ENCODE assay signal across 1 cellular context in genomic region chr19:28609944-28610343, GRCh38.
A peak's percentile ranks its signal among the peaks of the same experiment; 100 is the strongest.
TF ChIP-seq lines count a peak whose summit lies in the region.

No MANE protein-coding gene starts in this region.

TF ChIP-seq in K562, 482 proteins besides CTCF, POLR2A, EP300 and RAD21 (continued from another document):
- TF ChIP-seq CUX1 (CRISPR knock-in tag; IDR thresholded peaks at IDR 0.05) (no peak), NFRKB (IDR thresholded peaks at IDR 0.05; ENCODE audit: low read depth) (no peak), ATF6 (CRISPR knock-in tag; IDR thresholded peaks at IDR 0.05) (0 out of 2 replicates have a peak, but pooled peaks have one; percentile 8), NR0B1 (IDR thresholded peaks at IDR 0.05; ENCODE audit: partially characterized antibody) (no peak), SUPT5H (IDR thresholded peaks at IDR 0.05) (peak; percentile 22; the same call in 1 of the 2 replicates), THAP12 (CRISPR knock-in tag; IDR thresholded peaks at IDR 0.05) (no peak), HDAC1 (IDR thresholded peaks at IDR 0.05) (no peak), ZNF12 (CRISPR knock-in tag; IDR thresholded peaks at IDR 0.05) (0 out of 2 replicates have a peak, but pooled peaks have one; percentile 23), CBX3 (IDR thresholded peaks at IDR 0.05; ENCODE audit: borderline replicate concordance in 1 of 2, low read length in 2 of 2) (no peak), KLF10 (CRISPR knock-in tag; IDR thresholded peaks at IDR 0.05) (peak; percentile 67; the same call in 1 of the 2 replicates)
- TF ChIP-seq, protein P1, sequence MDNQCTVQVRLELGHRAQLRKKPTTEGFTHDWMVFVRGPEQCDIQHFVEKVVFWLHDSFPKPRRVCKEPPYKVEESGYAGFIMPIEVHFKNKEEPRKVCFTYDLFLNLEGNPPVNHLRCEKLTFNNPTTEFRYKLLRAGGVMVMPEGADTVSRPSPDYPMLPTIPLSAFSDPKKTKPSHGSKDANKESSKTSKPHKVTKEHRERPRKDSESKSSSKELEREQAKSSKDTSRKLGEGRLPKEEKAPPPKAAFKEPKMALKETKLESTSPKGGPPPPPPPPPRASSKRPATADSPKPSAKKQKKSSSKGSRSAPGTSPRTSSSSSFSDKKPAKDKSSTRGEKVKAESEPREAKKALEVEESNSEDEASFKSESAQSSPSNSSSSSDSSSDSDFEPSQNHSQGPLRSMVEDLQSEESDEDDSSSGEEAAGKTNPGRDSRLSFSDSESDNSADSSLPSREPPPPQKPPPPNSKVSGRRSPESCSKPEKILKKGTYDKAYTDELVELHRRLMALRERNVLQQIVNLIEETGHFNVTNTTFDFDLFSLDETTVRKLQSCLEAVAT (IDR thresholded peaks at IDR 0.05), result 0 out of 4 replicates have a peak, but pooled peaks of 1 of the 2 experiments have one; percentile 16
TF ChIP-seq in K562: peak in this region for 8.
